8 cellular contexts compared by ENCODE assay signal in the genomic region with DNA sequence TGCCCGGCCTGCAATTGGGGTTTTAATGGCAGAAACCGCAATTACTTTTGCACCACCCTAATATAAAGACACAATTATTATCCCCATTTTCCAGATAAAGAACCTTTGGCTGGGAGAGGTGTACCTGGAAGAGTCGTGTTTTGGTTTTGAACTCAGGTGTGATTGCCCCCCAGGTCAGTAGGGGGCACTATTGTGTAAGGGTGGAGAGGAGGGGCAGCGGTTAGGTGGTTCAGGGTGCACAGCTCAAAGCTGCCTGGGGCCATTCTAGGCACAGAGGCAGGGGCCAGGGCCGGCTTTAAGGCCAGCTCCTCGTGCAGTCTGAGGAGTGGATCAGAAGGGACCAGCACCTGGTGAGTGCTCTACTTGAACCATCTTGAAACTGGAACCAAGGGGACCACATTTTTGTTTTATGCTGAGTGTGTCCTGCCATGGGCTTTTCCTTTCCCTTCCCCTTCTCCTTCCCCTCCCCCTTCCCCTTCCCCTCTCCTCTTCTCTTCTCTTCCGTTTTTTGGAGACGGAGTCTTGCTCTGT. TPM values are rescaled to one million over a fixed set of nuclear protein-coding genes. Genes with fewer than 3 reads are reported as not detected.
DNase-seq lines count a peak whose midpoint lies in the region; ATAC-seq and TF ChIP-seq lines count a peak whose summit lies in the region.

No MANE protein-coding gene starts in this region.

- TF ChIP-seq POLR2A in gastroesophageal sphincter (IDR thresholded peaks at IDR 0.05) = no peak
- TF ChIP-seq POLR2A in gastrocnemius medialis (IDR thresholded peaks at IDR 0.05) = no peak

- H3K4me1 ChIP-seq in PC-3 (ENCODE audit: insufficient read depth, low read length) = peaks cover 3% of the 10 kb centered on the region; the same call in 1 of the 2 replicates
- peaks cover 0 to 23% (median under 1%) of the 10 kb centered on the region in 3 donors for H3K4me1 ChIP-seq in gastroesophageal sphincter
- peaks cover 5 to 7% of the 10 kb centered on the region in 2 donors for H3K4me1 ChIP-seq in gastrocnemius medialis

- peak; percentile 61 for DNase-seq in CMK (ENCODE audit: low read depth)
- DNase-seq in HFFc6 = no peak
- DNase-seq in PC-3 = peak; percentile 83
- peak; percentile 71 for DNase-seq in activated T-helper 1 cell treated with Interleukin-2 at 50 U/mL for 16 hours (ENCODE audit: low read depth)
- DNase-seq in gastrocnemius medialis = peak in 1 of 2 donors; percentile 50

- H3K4me2 ChIP-seq in PC-3 (ENCODE audit: low read length) = no peak overlapping the region

- H4K20me1 ChIP-seq in PC-3 (ENCODE audit: low read length) = no peaks in the 10 kb centered on the region

- H3K4me1 Mint-ChIP-seq in HFFc6 (ENCODE audit: low read depth) = peaks cover 7% of the 10 kb centered on the region

- no TSS peak for BruUV-seq in PC-3 (replicated peaks; lab: Mats Ljungman, UMichigan)

- TF ChIP-seq CTCF in HFFc6 (IDR thresholded peaks at IDR 0.05) = peak; percentile 87
- peak; percentile 95 for TF ChIP-seq CTCF in PC-3 (conservative IDR thresholded peaks at IDR 0.05; ENCODE audit: low read depth, low read length)
- TF ChIP-seq CTCF in gastroesophageal sphincter (IDR thresholded peaks at IDR 0.05) = peak in 3 of 4 experiments; percentile 62 to 86 (median 65)
- TF ChIP-seq CTCF in gastrocnemius medialis (IDR thresholded peaks at IDR 0.05 in 4 of 5, conservative IDR thresholded peaks at IDR 0.05 in 1 of 5) = peak; percentile 72 to 93 (median 81)

- H3K36me3 ChIP-seq in PC-3 (ENCODE audit: low read depth, low read length) (no peaks in the 10 kb centered on the region), gastroesophageal sphincter (no peaks in the 10 kb centered on the region), gastrocnemius medialis (no peaks in the 10 kb centered on the region)

- no peaks in the 10 kb centered on the region for H3F3A ChIP-seq in PC-3 (ENCODE audit: low read length, unreplicated experiment)

- H3K9ac ChIP-seq in PC-3 (ENCODE audit: low read length) = no peak overlapping the region

- intact Hi-C loops in PC-3 (cut with micrococcal nuclease) (no loop called here), gastrocnemius medialis (cut with DNase I; ENCODE audit: low total_unique reads) (loop anchor here (1.0 kb wide), 3 partner anchors 41 to 166 kb away; no protein-coding TSS in a partner anchor)

- H3K36me3 Mint-ChIP-seq in HFFc6 (ENCODE audit: low read depth) = no peaks in the 10 kb centered on the region

- H3K27ac Mint-ChIP-seq in HFFc6 = no peak overlapping the region

- H3K4me3 ChIP-seq in PC-3 (ENCODE audit: low read length) (no peak overlapping the region), gastroesophageal sphincter (no peak overlapping the region), gastrocnemius medialis (no peak overlapping the region)

- no peak for TF ChIP-seq EP300 in gastroesophageal sphincter (IDR thresholded peaks at IDR 0.05)

- H3K9me3 ChIP-seq in PC-3 (ENCODE audit: low read length) = no peaks in the 10 kb centered on the region
- no peaks in the 10 kb centered on the region for H3K9me3 ChIP-seq in gastroesophageal sphincter
- H3K9me3 ChIP-seq in gastrocnemius medialis = no peaks in the 10 kb centered on the region

- H3K27me3 ChIP-seq in PC-3 (ENCODE audit: low read length) = no peaks in the 10 kb centered on the region
- H3K27me3 ChIP-seq in gastroesophageal sphincter = no peaks in the 10 kb centered on the region
- no peaks in the 10 kb centered on the region for H3K27me3 ChIP-seq in gastrocnemius medialis

- no peaks in the 10 kb centered on the region for H3K9me2 ChIP-seq in PC-3 (replicated peaks; ENCODE audit: low read length)

- in situ Hi-C loops in gastrocnemius medialis (cut with MboI; ENCODE audit: low sequenced_read_pairs in 4 of 4) = loop anchor here in 3 of 4 donors (5.0 kb wide), 2 partner anchors 41 to 171 kb away; a partner anchor contains a TSS

- 0 out of 2 replicates have a peak, but pooled peaks cover 2% of the 10 kb centered on the region for H3K27me3 Mint-ChIP-seq in HFFc6 (ENCODE audit: insufficient read depth)

- 25 to 46% methylated on average over 4 to 6 of the region's 8 CpGs for WGBS in gastroesophageal sphincter (ENCODE audit: low coverage in 1 of 2), 2 donors

- H3K4me3 Mint-ChIP-seq in HFFc6 = no peak overlapping the region

- no peak overlapping the region for H2AFZ ChIP-seq in PC-3 (ENCODE audit: low read length)

- H3K79me2 ChIP-seq in PC-3 (ENCODE audit: low read length) = no peaks in the 10 kb centered on the region

- H3K9me3 Mint-ChIP-seq in HFFc6 = no peaks in the 10 kb centered on the region

- H3K27ac ChIP-seq in PC-3 (ENCODE audit: low read length) (no peak overlapping the region), gastroesophageal sphincter (no peak overlapping the region), gastrocnemius medialis (no peak overlapping the region)

- POLR2A ChIA-PET in PC-3 (lab: Charles Lee; ENCODE audit: unreplicated experiment) = interaction anchor here (0.5 kb wide), 1 partner anchor 73 kb away, joined by 5 read pairs; no protein-coding TSS in a partner anchor

- CTCF ChIA-PET in PC-3 (lab: Charles Lee) = interaction anchor here (1.1 kb wide), 1 partner anchor 40 kb away, joined by 9 read pairs; no protein-coding TSS in a partner anchor

- ATAC-seq in PC-3 (peak; percentile 49), gastroesophageal sphincter (peak; percentile 70), gastrocnemius medialis (peak; percentile 25 to 71), GM18870 (IDR thresholded peaks at IDR 0.05; ENCODE audit: unreplicated experiment) (no peak), HG02642 (IDR thresholded peaks at IDR 0.05; ENCODE audit: poor library complexity, unreplicated experiment) (no peak)

RNA-seq across cellular contexts. Expression of a gene that starts 5.8 kb away (rescaled TPM):
- total RNA-seq in HFFc6 (2021; fragmentation: NEBNext Ultra II Directional; extraction: Animal tissue kit (Norgen Biotek cat#: 25700)) = 10 to 100 TPM; 33.2 to 39.3 (median 37.4) TPM
- total RNA-seq in PC-3 (2014; rRNA removed) = 46.3 and 46.7 TPM in 2 replicates
- 100 to 1,000 TPM in 3 of 4 donors, 10 to 100 TPM in 1; 78.6 to 255 (median 158) TPM for total RNA-seq in gastroesophageal sphincter
- total RNA-seq in gastrocnemius medialis = 10 to 100 TPM; 54.8 to 68.2 (median 59.7) TPM

RNA-seq across cellular contexts. Expression of a gene that starts 10.4 kb away (rescaled TPM):
- total RNA-seq in HFFc6 (2021; fragmentation: NEBNext Ultra II Directional; extraction: Animal tissue kit (Norgen Biotek cat#: 25700)) = 1,000 to 10,000 TPM; 1,343 to 1,545 (median 1,429) TPM
- total RNA-seq in PC-3 (2014; rRNA removed) (3,913 and 5,174 TPM in 2 replicates), gastroesophageal sphincter (1,000 to 10,000 TPM; 2,443 to 5,156 (median 3,385) TPM), gastrocnemius medialis (1,000 to 10,000 TPM; 2,509 to 3,015 (median 2,721) TPM)

RNA-seq across cellular contexts. Expression of a gene that starts 19.2 kb away (rescaled TPM):
- total RNA-seq in HFFc6 (2021; fragmentation: NEBNext Ultra II Directional; extraction: Animal tissue kit (Norgen Biotek cat#: 25700)) = 1,000 to 10,000 TPM; 2,015 to 2,373 (median 2,179) TPM
- total RNA-seq in PC-3 (2014; rRNA removed) (3,023 and 3,169 TPM in 2 replicates), gastroesophageal sphincter (1,000 to 10,000 TPM; 1,269 to 3,399 (median 2,205) TPM), gastrocnemius medialis (1,000 to 10,000 TPM; 1,565 to 2,260 (median 1,899) TPM)

RNA-seq across cellular contexts. Expression of a gene that starts 21.2 kb away (rescaled TPM):
- 100 to 1,000 TPM; 117 to 316 (median 287) TPM for total RNA-seq in HFFc6 (2021; fragmentation: NEBNext Ultra II Directional; extraction: Animal tissue kit (Norgen Biotek cat#: 25700))
- total RNA-seq in PC-3 (2014; rRNA removed) = 33.7 and 70.4 TPM in 2 replicates
- total RNA-seq in gastroesophageal sphincter = 10 to 100 TPM in 3 of 4 donors, 1 to 10 TPM in 1; 8.2 to 21.0 (median 12.0) TPM
- total RNA-seq in gastrocnemius medialis = 10 to 100 TPM in 2 of 4 donors, 1 to 10 TPM in 2; 1.2 to 11.7 (median 7.6) TPM

RNA-seq across cellular contexts. Expression of a gene that starts 32.6 kb away (rescaled TPM):
- total RNA-seq in HFFc6 (2021; fragmentation: NEBNext Ultra II Directional; extraction: Animal tissue kit (Norgen Biotek cat#: 25700)) = 10 to 100 TPM in 2 of 6 experiments, 1 to 10 TPM in 4; 4.9 to 12.5 (median 9.4) TPM
- total RNA-seq in PC-3 (2014; rRNA removed) (0.18 and 2.8 TPM in 2 replicates), gastroesophageal sphincter (10 to 100 TPM in 1 of 4 donors, 1 to 10 TPM in 3; 3.1 to 21.0 (median 7.6) TPM), gastrocnemius medialis (1 to 10 TPM in 3 of 4 donors, under 1 TPM in 1; 0.91 to 2.7 (median 1.2) TPM)

Comparison
In these comparisons a context has a peak if more than half of its experiments do, and no peak if none do; other contexts are left out.
1. ATAC-seq: peak in PC-3 (single experiment), gastroesophageal sphincter (single experiment) and gastrocnemius medialis (2 of 2); none in GM18870 (single experiment) and HG02642 (single experiment).
2. Peak in every context shown above with its lines, with median percentiles within 50 percentile points of each other: CTCF ChIP-seq.